In the genomic region with DNA sequence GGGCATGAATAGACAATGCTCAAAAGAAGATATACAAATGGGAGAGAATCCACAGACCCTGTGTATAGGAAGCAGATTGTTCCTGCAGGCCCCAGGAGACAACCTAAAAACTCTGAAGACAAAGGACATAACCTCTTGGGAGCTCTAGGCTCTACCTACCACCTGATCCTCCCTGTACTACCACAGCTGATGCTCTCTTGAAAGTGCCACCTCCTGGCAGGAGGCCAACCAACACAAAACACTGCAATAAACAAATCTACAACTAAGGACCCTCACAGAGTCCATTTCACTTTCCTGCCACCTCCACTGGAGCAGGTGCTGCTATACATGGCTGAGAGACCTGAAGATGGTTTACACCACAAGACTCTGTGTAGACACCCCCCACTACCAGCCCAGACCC, we compare ENCODE assay signal across 21 cellular contexts. TPM values are rescaled to one million over a fixed set of nuclear protein-coding genes. Genes with fewer than 3 reads are reported as not detected.
DNase-seq lines count a peak whose midpoint lies in the region; ATAC-seq, FAIRE-seq and TF ChIP-seq lines count a peak whose summit lies in the region.
"Had no signal": no experiment of that assay in that cellular context is flagged by ENCODE, and none has a peak within 500 bp of the region (broad histone marks: within the 10 kb centered on the region; RNA-seq: fewer than 3 reads in every experiment).

No MANE protein-coding gene starts in this region.

- DNase-seq in DMS79 (lab: John Stamatoyannopoulos, UW) (peak; percentile 45), NCI-H1092 (lab: John Stamatoyannopoulos, UW) (peak; percentile 62), NCI-H345 (lab: John Stamatoyannopoulos, UW) (peak; percentile 91), endodermal cell (no peak), RCC 7860 (ENCODE audit: low spot score) (no peak)
- DNase-seq: activated CD4-positive, alpha-beta T cell treated with anti-CD3 and anti-CD28 coated beads, Interleukin-2, amount 10 ng/mL, durations not matched to agents 24 days and 14 days; cerebellar nuclear complex; effector CD4-positive, alpha-beta T cell; GOT3; midbrain; NCI-H1694 treated with DMSO at 0.1 percent for 48 hours; transverse colon had no signal

- ATAC-seq in GM21447 (IDR thresholded peaks at IDR 0.05; ENCODE audit: unreplicated experiment) = no peak
- ATAC-seq in HG02678 (IDR thresholded peaks at IDR 0.05; ENCODE audit: unreplicated experiment) = no peak
- ATAC-seq: left lobe of liver had no signal

- no peak overlapping the region for H3K27ac Mint-ChIP-seq in endodermal cell
- H3K27ac Mint-ChIP-seq: activated CD4-positive, alpha-beta T cell treated with anti-CD3 and anti-CD28 coated beads, Interleukin-2, amount 10 ng/mL, durations not matched to agents 24 days and 14 days had no signal

- H3K9ac ChIP-seq in endodermal cell (ENCODE audit: extremely low read depth, low read length, poor library complexity, severe bottlenecking) = no peak overlapping the region

- no peak overlapping the region for H3K27ac ChIP-seq in endodermal cell (ENCODE audit: low read depth, low read length)
- H3K27ac ChIP-seq: ascending aorta, esophagus muscularis mucosa, prostate gland, transverse colon had no signal

- no peak overlapping the region for H3K4me3 ChIP-seq in endodermal cell (ENCODE audit: low read length)
- H3K4me3 ChIP-seq: ascending aorta, esophagus muscularis mucosa, prostate gland, transverse colon had no signal

- TF ChIP-seq CTCF in endodermal cell (conservative IDR thresholded peaks at IDR 0.05) = peak; percentile 21

- H3K9me3 Mint-ChIP-seq in endodermal cell = peaks cover 2% of the 10 kb centered on the region

- H3K4me1 ChIP-seq in endodermal cell (ENCODE audit: control insufficient read depth, insufficient read depth, low read length) = peaks cover 3% of the 10 kb centered on the region
- H3K4me1 ChIP-seq: ascending aorta, esophagus muscularis mucosa, prostate gland, transverse colon had no signal

- no peaks in the 10 kb centered on the region for H3K27me3 ChIP-seq in endodermal cell (ENCODE audit: control insufficient read depth, insufficient read depth, low read length, poor library complexity, severe bottlenecking)
- H3K27me3 ChIP-seq: ascending aorta, esophagus muscularis mucosa, transverse colon had no signal

- peaks cover 3% of the 10 kb centered on the region for H3K4me1 Mint-ChIP-seq in endodermal cell
- H3K4me1 Mint-ChIP-seq: neural crest cell had no signal

- no peaks in the 10 kb centered on the region for H3K36me3 ChIP-seq in endodermal cell (ENCODE audit: control insufficient read depth, insufficient read depth, low read length)
- H3K36me3 ChIP-seq: ascending aorta, esophagus muscularis mucosa, prostate gland, transverse colon had no signal

- no peaks in the 10 kb centered on the region for H3K9me3 ChIP-seq in endodermal cell (ENCODE audit: control insufficient read depth, low read length)
- H3K9me3 ChIP-seq: ascending aorta, esophagus muscularis mucosa, prostate gland, transverse colon had no signal

- H3K36me3 Mint-ChIP-seq in endodermal cell (ENCODE audit: low read depth) = no peaks in the 10 kb centered on the region

- H3K4me3 Mint-ChIP-seq in endodermal cell = no peak overlapping the region
- H3K4me3 Mint-ChIP-seq: activated CD4-positive, alpha-beta T cell treated with anti-CD3 and anti-CD28 coated beads, Interleukin-2, amount 10 ng/mL, durations not matched to agents 24 days and 14 days; neural crest cell; stimulated activated naive CD8-positive, alpha-beta T cell treated with anti-CD3 and anti-CD28 coated beads, Interleukin-15, Interleukin-2, amounts not matched to agents 100 ng/mL and 50 ng/mL, for 24 hours had no signal

- no peak for FAIRE-seq in RCC 7860 (lab: Jason Lieb, UNC)
- FAIRE-seq: TTC549 had no signal

- no peaks in the 10 kb centered on the region for H3K27me3 Mint-ChIP-seq in endodermal cell (ENCODE audit: insufficient read depth)
- H3K27me3 Mint-ChIP-seq: activated CD4-positive, alpha-beta T cell treated with anti-CD3 and anti-CD28 coated beads, Interleukin-2, amount 10 ng/mL, durations not matched to agents 24 days and 14 days; stimulated activated naive CD8-positive, alpha-beta T cell treated with anti-CD3 and anti-CD28 coated beads, Interleukin-15, Interleukin-2, amounts not matched to agents 100 ng/mL and 50 ng/mL, for 24 hours had no signal

RNA-seq across cellular contexts. Expression of a gene that starts 49.0 kb away (rescaled TPM):
- total RNA-seq in endodermal cell = 10 to 100 TPM; 29.5 to 40.7 TPM
- 72.9 TPM for polyA plus RNA-seq in endodermal cell (2013, experiment 1 of 2)
- polyA plus RNA-seq in endodermal cell (2013, experiment 2 of 2) = 74.9 TPM

Comparison
In these comparisons a context has a peak if more than half of its experiments do, and no peak if none do; other contexts are left out.
1. DNase-seq: peak in DMS79 (single experiment), NCI-H1092 (single experiment) and NCI-H345 (single experiment); none in endodermal cell (single experiment) and RCC 7860 (single experiment).